ENCODE assay signal across 10 cellular contexts in genomic region chr5:61626639-61627282, GRCh38.
DNase-seq lines count a peak whose midpoint lies in the region; ATAC-seq and TF ChIP-seq lines count a peak whose summit lies in the region.
"Had no signal": no experiment of that assay in that cellular context is flagged by ENCODE, and none has a peak within 500 bp of the region (broad histone marks: within the 10 kb centered on the region; RNA-seq: fewer than 3 reads in every experiment).

No MANE protein-coding gene starts in this region.

- H3K9me3 ChIP-seq in adrenal gland (replicated peaks in 1 of 3) = no peaks in the 10 kb centered on the region
- no peaks in the 10 kb centered on the region for H3K9me3 ChIP-seq in mesenchymal stem cell (ENCODE audit: control insufficient read depth, low read length)
- H3K9me3 ChIP-seq in upper lobe of right lung = no peaks in the 10 kb centered on the region
- H3K9me3 ChIP-seq in BE2C = no peaks in the 10 kb centered on the region
- H3K9me3 ChIP-seq in MG63 = no peaks in the 10 kb centered on the region

- peak overlapping the region; percentile 75 for H4K8ac ChIP-seq in mesenchymal stem cell (ENCODE audit: low read length)

- TF ChIP-seq CTCF in adrenal gland (IDR thresholded peaks at IDR 0.05) (no peak), upper lobe of right lung (IDR thresholded peaks at IDR 0.05) (no peak), BE2C (IDR thresholded peaks at IDR 0.05; ENCODE audit: low read depth, low read length) (no peak)

- no peaks in the 10 kb centered on the region for H3K27me3 ChIP-seq in adrenal gland
- no peaks in the 10 kb centered on the region for H3K27me3 ChIP-seq in mesenchymal stem cell (ENCODE audit: control insufficient read depth in 1 of 2, insufficient read depth in 1 of 2, low read length in 2 of 2)
- no peaks in the 10 kb centered on the region for H3K27me3 ChIP-seq in upper lobe of right lung
- no peaks in the 10 kb centered on the region for H3K27me3 ChIP-seq in BE2C
- H3K27me3 ChIP-seq in MG63 = no peaks in the 10 kb centered on the region

- no peak for TF ChIP-seq POLR2A in adrenal gland (IDR thresholded peaks at IDR 0.05)

- H2BK5ac ChIP-seq in mesenchymal stem cell (ENCODE audit: low read depth, low read length, poor library complexity, severe bottlenecking) = no peak overlapping the region

- H3K36me3 Mint-ChIP-seq in activated naive CD4-positive, alpha-beta T cell treated with anti-CD3 and anti-CD28 coated beads, Interleukin-2, amount 50 U/mL, for 24 hours = no peaks in the 10 kb centered on the region
- H3K36me3 Mint-ChIP-seq: brain had no signal

- H4K91ac ChIP-seq in mesenchymal stem cell (ENCODE audit: low read length) = peak overlapping the region; percentile 66

- no peaks in the 10 kb centered on the region for H3K9me3 Mint-ChIP-seq in activated naive CD4-positive, alpha-beta T cell treated with anti-CD3 and anti-CD28 coated beads, Interleukin-2, amount 50 U/mL, for 24 hours

- no peak overlapping the region for H3K4ac ChIP-seq in mesenchymal stem cell (ENCODE audit: low read depth in 1 of 2, low read length in 2 of 2)

- H3K14ac ChIP-seq in mesenchymal stem cell (ENCODE audit: low read length in 2 of 2) = no peak overlapping the region

- H2BK120ac ChIP-seq in mesenchymal stem cell (ENCODE audit: low read depth, low read length) = no peak overlapping the region

- H3K79me1 ChIP-seq in mesenchymal stem cell (replicated peaks; ENCODE audit: low read length, poor library complexity, severe bottlenecking) = no peaks in the 10 kb centered on the region

- H2AK5ac ChIP-seq in mesenchymal stem cell (ENCODE audit: low read length, severe bottlenecking) = no peak overlapping the region

- peak; percentile 78 for ATAC-seq in upper lobe of right lung

- H2BK12ac ChIP-seq in mesenchymal stem cell (ENCODE audit: low read length in 2 of 2) = no peak overlapping the region

- peak overlapping the region; percentile 83 for H2BK15ac ChIP-seq in mesenchymal stem cell (ENCODE audit: low read depth, poor library complexity, severe bottlenecking)

- no peak overlapping the region for H2AFZ ChIP-seq in mesenchymal stem cell (ENCODE audit: low read depth, low read length)

- H3K4me3 Mint-ChIP-seq in activated naive CD4-positive, alpha-beta T cell treated with anti-CD3 and anti-CD28 coated beads, Interleukin-2, amount 50 U/mL, for 24 hours = peak overlapping the region; percentile 55

- H3K27ac ChIP-seq in adrenal gland (peak overlapping the region in 3 of 5 donors; percentile 85 to 87 (median 85)), mesenchymal stem cell (ENCODE audit: low read length, poor library complexity, severe bottlenecking) (no peak overlapping the region), upper lobe of right lung (peak overlapping the region; percentile 86)

- no peak for DNase-seq in activated naive CD4-positive, alpha-beta T cell treated with anti-CD3 and anti-CD28 coated beads, Interleukin-2, amount 50 U/mL, for 16 hours
- DNase-seq in adrenal gland (peak in 1 of 7 donors; percentile 23), mesenchymal stem cell (no peak), upper lobe of right lung (no peak), BE2C (no peak), SW 1271 (lab: John Stamatoyannopoulos, UW) (no peak), MG63 (no peak)
- DNase-seq: AML-193 had no signal

- intact Hi-C loops in adrenal gland (cut with DNase I) (no loop called here), upper lobe of right lung (cut with DNase I) (no loop called here)

- H3K4me2 ChIP-seq in mesenchymal stem cell (ENCODE audit: low read length, poor library complexity, severe bottlenecking) = peak overlapping the region; percentile 92

- peaks cover 38% of the 10 kb centered on the region for H3K27me3 Mint-ChIP-seq in activated naive CD4-positive, alpha-beta T cell treated with anti-CD3 and anti-CD28 coated beads, Interleukin-2, amount 50 U/mL, for 24 hours

- peaks cover 13% of the 10 kb centered on the region for H3K4me1 Mint-ChIP-seq in activated naive CD4-positive, alpha-beta T cell treated with anti-CD3 and anti-CD28 coated beads, Interleukin-2, amount 50 U/mL, for 24 hours

- H3K4me1 ChIP-seq in adrenal gland (replicated peaks in 1 of 2) (peaks cover 13 to 15% of the 10 kb centered on the region in 2 donors), mesenchymal stem cell (ENCODE audit: control insufficient read depth, insufficient read depth, low read depth, low read length) (peaks cover 11% of the 10 kb centered on the region), upper lobe of right lung (no peaks in the 10 kb centered on the region), BE2C (no peaks in the 10 kb centered on the region)

- no peak overlapping the region for H3K23ac ChIP-seq in mesenchymal stem cell (ENCODE audit: low read length in 2 of 2)

- H3K36me3 ChIP-seq in adrenal gland (replicated peaks in 1 of 2) (no peaks in the 10 kb centered on the region), mesenchymal stem cell (ENCODE audit: control insufficient read depth in 1 of 2, insufficient read depth in 2 of 2, low read depth in 1 of 2, low read length in 2 of 2) (no peaks in the 10 kb centered on the region), upper lobe of right lung (no peaks in the 10 kb centered on the region), BE2C (no peaks in the 10 kb centered on the region), MG63 (no peaks in the 10 kb centered on the region)

- no peak overlapping the region for H3K9ac ChIP-seq in mesenchymal stem cell (ENCODE audit: low read length)

- H3K4me3 ChIP-seq in adrenal gland (peak overlapping the region in 2 of 4 donors; percentile 61 to 77), mesenchymal stem cell (ENCODE audit: insufficient read depth in 1 of 2, low read depth in 1 of 2, low read length in 2 of 2) (no peak overlapping the region), upper lobe of right lung (peak overlapping the region; percentile 57), BE2C (ENCODE audit: low read depth, low read length) (no peak overlapping the region), MG63 (no peak overlapping the region)

- H3K18ac ChIP-seq in mesenchymal stem cell (ENCODE audit: low read depth in 1 of 2, low read length in 2 of 2) = peak overlapping the region; percentile 86 to 91

- 51 to 77% (median 59%) methylated on average over 7 to 10 of the region's 10 CpGs for WGBS in adrenal gland, 4 donors
- 83% methylated on average over 10 of the region's 10 CpGs for WGBS in mesenchymal stem cell

- no peak overlapping the region for H3K27ac Mint-ChIP-seq in activated naive CD4-positive, alpha-beta T cell treated with anti-CD3 and anti-CD28 coated beads, Interleukin-2, amount 50 U/mL, for 24 hours
